In the genomic region with DNA sequence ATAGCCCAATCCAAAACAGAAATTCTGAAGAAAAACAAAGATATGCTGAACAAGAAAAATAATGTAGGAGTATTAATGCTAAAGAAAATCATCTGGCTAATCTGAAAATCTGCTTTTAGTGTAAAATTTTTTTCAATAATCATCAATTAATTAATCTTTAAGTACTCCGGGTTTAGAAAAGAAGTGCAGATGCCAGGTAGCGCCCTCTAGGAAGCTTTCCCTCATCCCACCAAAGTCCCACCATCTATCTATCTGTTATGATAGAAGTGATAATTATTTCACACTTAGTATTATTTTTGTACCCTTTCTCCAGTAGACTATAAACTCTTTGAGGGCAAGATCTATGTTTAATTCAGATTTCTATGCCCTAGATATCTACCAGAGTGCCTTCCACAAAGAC, we compare ENCODE assay signal across 22 cellular contexts.
"Had no signal": no experiment of that assay in that cellular context is flagged by ENCODE, and none has a peak within 500 bp of the region (broad histone marks: within the 10 kb centered on the region; RNA-seq: fewer than 3 reads in every experiment).

No MANE protein-coding gene starts in this region.

- H3K9me3 ChIP-seq: Peyer's patch, SJCRH30 had no signal

- H3K27ac ChIP-seq: PC-9, Peyer's patch, SJCRH30 had no signal

- H3K4me2 ChIP-seq: PC-9 had no signal

- H3K4me3 ChIP-seq: PC-9, Peyer's patch, SJCRH30 had no signal

- H2AFZ ChIP-seq: PC-9 had no signal

- H3K4me1 ChIP-seq: Peyer's patch, SJCRH30 had no signal

- H3K27me3 ChIP-seq: Peyer's patch, SJCRH30 had no signal

- DNase-seq: IMR-90, Karpas-422, KG1, MM.1S, MV-4-11, NCI-H1092, NCI-H1436, NCI-H187, NCI-H2029, NCI-H2081 treated with DMSO at 0.1 percent for 48 hours, NCI-H2171, NCI-H226, NCI-H446, NCI-H510A, NCI-H524 treated with DMSO at 0.1 percent for 48 hours, NCI-H69, NCI-H774, PC-9, Peyer's patch, SHP77 treated with DMSO at 0.1 percent for 48 hours, SJCRH30, T-helper 1 cell had no signal

- H3K36me3 ChIP-seq: Peyer's patch had no signal
